Comparison of ENCODE assay signal across 8 cellular contexts in genomic region chr3:184016820-184017671, GRCh38. TPM values are rescaled to one million over a fixed set of nuclear protein-coding genes. Genes with fewer than 3 reads are reported as not detected.
DNase-seq lines count a peak whose midpoint lies in the region; ATAC-seq, FAIRE-seq and TF ChIP-seq lines count a peak whose summit lies in the region.

No MANE protein-coding gene starts in this region.

- no peaks in the 10 kb centered on the region for H3K27me3 ChIP-seq in NT2/D1 (ENCODE audit: insufficient read depth, insufficient read length)
- no peaks in the 10 kb centered on the region for H3K27me3 ChIP-seq in gastroesophageal sphincter
- H3K27me3 ChIP-seq in neutrophil: no peaks in the 10 kb centered on the region
- H3K27me3 ChIP-seq in thoracic aorta (replicated peaks; ENCODE audit: insufficient read depth): no peaks in the 10 kb centered on the region

- no peaks in the 10 kb centered on the region for H3K9me3 ChIP-seq in NT2/D1 (ENCODE audit: insufficient read depth, low read length)
- no peaks in the 10 kb centered on the region for H3K9me3 ChIP-seq in gastroesophageal sphincter
- no peaks in the 10 kb centered on the region for H3K9me3 ChIP-seq in neutrophil
- no peaks in the 10 kb centered on the region for H3K9me3 ChIP-seq in thoracic aorta

- WGBS in gastroesophageal sphincter (ENCODE audit: low coverage in 1 of 2), 2 donors: 9 to 14% methylated on average over 4 to 7 of the region's 57 CpGs

- no peak for FAIRE-seq in D721Med (lab: Jason Lieb, UNC)

- ATAC-seq in GM19467 (IDR thresholded peaks at IDR 0.05; ENCODE audit: unreplicated experiment) (peak; percentile 73), HG03571 (IDR thresholded peaks at IDR 0.05; ENCODE audit: unreplicated experiment) (peak; percentile 81), gastroesophageal sphincter (peak; percentile 92), thoracic aorta (ENCODE audit: insufficient number of reproducible peaks, low FRiP score, low read depth) (peak; percentile 83)

- peaks cover 10% of the 10 kb centered on the region for H3K27me3 Mint-ChIP-seq in activated T-helper 2 cell treated with anti-CD3 and anti-CD28 coated beads, Interferon-gamma antibody, Interleukin-2, Interleukin-4, amounts not matched to agents 10 μg/mL and 5 μg/mL and 100 μg/mL, durations not matched to agents 14 hours and 24 hours and 36 hours (ENCODE audit: low read depth)

- peak overlapping the region; percentile 100 for H3K4me3 ChIP-seq in NT2/D1 (ENCODE audit: insufficient read length, low read depth)
- H3K4me3 ChIP-seq in gastroesophageal sphincter: peak overlapping the region; percentile 80 to 99
- peak overlapping the region; percentile 97 to 100 for H3K4me3 ChIP-seq in neutrophil (ENCODE audit: low read depth in 1 of 2, low read length in 1 of 2)
- peak overlapping the region; percentile 83 for H3K4me3 ChIP-seq in thoracic aorta

- peak; percentile 70 for TF ChIP-seq CTCF in D721Med (IDR thresholded peaks at IDR 0.05; ENCODE audit: insufficient read depth, missing control alignments)
- peak; percentile 93 to 99 (median 96) for TF ChIP-seq CTCF in gastroesophageal sphincter (IDR thresholded peaks at IDR 0.05)
- peak; percentile 96 for TF ChIP-seq CTCF in neutrophil (IDR thresholded peaks at IDR 0.05)
- peak; percentile 98 for TF ChIP-seq CTCF in thoracic aorta (IDR thresholded peaks at IDR 0.05)

- intact Hi-C loops in activated T-helper 2 cell treated with anti-CD3 and anti-CD28 coated beads, Interferon-gamma antibody, Interleukin-2, Interleukin-4, amounts not matched to agents 10 μg/mL and 5 μg/mL and 100 μg/mL, durations not matched to agents 14 hours and 24 hours and 36 hours (cut with micrococcal nuclease): loop anchor here (1.0 to 5.0 kb wide), 5 partner anchors 118 to 550 kb away; partner anchors contain the start of genes ALG3, EEF1AKMT4 and EIF2B5

- H3K9me3 Mint-ChIP-seq in activated T-helper 2 cell treated with anti-CD3 and anti-CD28 coated beads, Interferon-gamma antibody, Interleukin-2, Interleukin-4, amounts not matched to agents 10 μg/mL and 5 μg/mL and 100 μg/mL, durations not matched to agents 14 hours and 24 hours and 36 hours: no peaks in the 10 kb centered on the region

- H3K9ac ChIP-seq in NT2/D1 (ENCODE audit: insufficient read length, low read depth): peak overlapping the region; percentile 99

- peak overlapping the region; percentile 97 for H3K4me3 Mint-ChIP-seq in activated T-helper 2 cell treated with anti-CD3 and anti-CD28 coated beads, Interferon-gamma antibody, Interleukin-2, Interleukin-4, amounts not matched to agents 10 μg/mL and 5 μg/mL and 100 μg/mL, durations not matched to agents 14 hours and 24 hours and 36 hours (ENCODE audit: low read depth)

- TF ChIP-seq POLR2A in gastroesophageal sphincter (IDR thresholded peaks at IDR 0.05): no peak

- DNase-seq in D721Med (ENCODE audit: insufficient read length, low spot score) (peak; percentile 39), NT2/D1 (ENCODE audit: low read depth, low spot score) (peak; percentile 28), thoracic aorta (ENCODE audit: low spot score) (no peak)
- DNase-seq in activated T-helper 2 cell treated with anti-CD3 and anti-CD28 coated beads, Interferon-gamma antibody, Interleukin-2, Interleukin-4, amounts not matched to agents 10 μg/mL and 5 μg/mL and 100 μg/mL, durations not matched to agents 14 hours and 24 hours and 36 hours (ENCODE audit: low spot score): peak; percentile 53

- TF ChIP-seq EP300 in gastroesophageal sphincter (IDR thresholded peaks at IDR 0.05): no peak

- peaks cover 21% of the 10 kb centered on the region for H3K4me1 Mint-ChIP-seq in activated T-helper 2 cell treated with anti-CD3 and anti-CD28 coated beads, Interferon-gamma antibody, Interleukin-2, Interleukin-4, amounts not matched to agents 10 μg/mL and 5 μg/mL and 100 μg/mL, durations not matched to agents 14 hours and 24 hours and 36 hours (ENCODE audit: low read depth)

- peak overlapping the region in 3 of 4 donors; percentile 81 to 88 (median 84) for H3K27ac ChIP-seq in gastroesophageal sphincter
- H3K27ac ChIP-seq in neutrophil: peak overlapping the region; percentile 85
- no peak overlapping the region for H3K27ac ChIP-seq in thoracic aorta

- H3K27ac Mint-ChIP-seq in activated T-helper 2 cell treated with anti-CD3 and anti-CD28 coated beads, Interferon-gamma antibody, Interleukin-2, Interleukin-4, amounts not matched to agents 10 μg/mL and 5 μg/mL and 100 μg/mL, durations not matched to agents 14 hours and 24 hours and 36 hours: peak overlapping the region; percentile 86

- H3K36me3 ChIP-seq in NT2/D1 (ENCODE audit: insufficient read depth, insufficient read length, low read length) (peaks cover 34% of the 10 kb centered on the region), gastroesophageal sphincter (peaks cover 0 to 22% of the 10 kb centered on the region in 2 donors), neutrophil (peaks cover 20% of the 10 kb centered on the region), thoracic aorta (peaks cover 2% of the 10 kb centered on the region)

- H3K4me1 ChIP-seq in NT2/D1 (ENCODE audit: insufficient read depth, insufficient read length) (peaks cover 7% of the 10 kb centered on the region), gastroesophageal sphincter (peaks cover 0 to 32% (median 9%) of the 10 kb centered on the region in 3 donors), neutrophil (ENCODE audit: control insufficient read depth in 1 of 2, insufficient read depth in 1 of 2, low read depth in 1 of 2, low read length in 1 of 2) (peaks cover 50 to 54% of the 10 kb centered on the region in 2 experiments), thoracic aorta (ENCODE audit: control insufficient read depth in 1 of 2, low read depth in 2 of 2) (peaks cover 5 to 11% of the 10 kb centered on the region in 2 donors)

- peaks cover 9% of the 10 kb centered on the region for H3K36me3 Mint-ChIP-seq in activated T-helper 2 cell treated with anti-CD3 and anti-CD28 coated beads, Interferon-gamma antibody, Interleukin-2, Interleukin-4, amounts not matched to agents 10 μg/mL and 5 μg/mL and 100 μg/mL, durations not matched to agents 14 hours and 24 hours and 36 hours (ENCODE audit: low read depth)

RNA-seq across cellular contexts. Expression of gene ABCC5, which starts 0.6 kb away (rescaled TPM):
- total RNA-seq in activated T-helper 2 cell treated with anti-CD3 and anti-CD28 coated beads, Interferon-gamma antibody, Interleukin-2, Interleukin-4, amounts not matched to agents 10 μg/mL and 5 μg/mL and 100 μg/mL, durations not matched to agents 14 hours and 24 hours and 36 hours: 20.6 and 21.0 TPM in 2 replicates
- total RNA-seq in gastroesophageal sphincter: 10 to 100 TPM; 16.2 to 25.1 (median 17.5) TPM
- 10 to 100 TPM; 20.8 to 26.2 TPM for total RNA-seq in thoracic aorta

RNA-seq across cellular contexts. Expression of gene HTR3D, which starts 14.5 kb away (rescaled TPM):
- total RNA-seq in activated T-helper 2 cell treated with anti-CD3 and anti-CD28 coated beads, Interferon-gamma antibody, Interleukin-2, Interleukin-4, amounts not matched to agents 10 μg/mL and 5 μg/mL and 100 μg/mL, durations not matched to agents 14 hours and 24 hours and 36 hours: not detected in 2 replicates
- total RNA-seq in gastroesophageal sphincter (not detected), thoracic aorta (not detected)

RNA-seq across cellular contexts. Expression of gene HTR3C, which starts 35.8 kb away (rescaled TPM):
- not detected in 2 replicates for total RNA-seq in activated T-helper 2 cell treated with anti-CD3 and anti-CD28 coated beads, Interferon-gamma antibody, Interleukin-2, Interleukin-4, amounts not matched to agents 10 μg/mL and 5 μg/mL and 100 μg/mL, durations not matched to agents 14 hours and 24 hours and 36 hours
- not detected for total RNA-seq in gastroesophageal sphincter
- not detected for total RNA-seq in thoracic aorta

Comparison
In these comparisons a context has a peak if more than half of its experiments do, and no peak if none do; other contexts are left out.
1. H3K27ac ChIP-seq: peak in gastroesophageal sphincter (3 of 4) and neutrophil (single experiment); none in thoracic aorta (0 of 2).
2. Peak in every context shown above with its lines, with median percentiles within 50 percentile points of each other: CTCF ChIP-seq, ATAC-seq and H3K4me3 ChIP-seq.